17 cellular contexts compared by ENCODE assay signal in the genomic region with DNA sequence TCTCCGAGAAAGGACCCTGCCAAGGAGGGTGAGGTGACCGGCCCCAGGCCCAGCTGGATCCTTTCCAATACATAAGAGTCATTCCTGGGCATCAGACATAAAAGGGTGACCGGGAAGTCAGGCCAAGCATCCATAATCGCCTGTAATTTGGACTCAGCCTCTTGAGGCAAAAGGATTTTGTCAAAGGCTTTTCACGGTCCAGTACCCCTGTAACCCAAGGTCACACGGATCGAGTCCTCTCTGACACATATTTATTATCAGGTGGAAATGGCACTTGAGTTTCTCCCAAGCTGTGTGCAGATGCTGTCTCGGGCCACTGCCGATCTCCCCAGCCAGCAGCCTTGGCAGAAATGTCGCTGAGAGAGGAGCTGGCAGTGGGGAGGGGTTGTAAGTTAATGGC.
DNase-seq lines count a peak whose midpoint lies in the region; ATAC-seq and TF ChIP-seq lines count a peak whose summit lies in the region.
"Had no signal": no experiment of that assay in that cellular context is flagged by ENCODE, and none has a peak within 500 bp of the region (broad histone marks: within the 10 kb centered on the region; RNA-seq: fewer than 3 reads in every experiment).

No MANE protein-coding gene starts in this region.

- H4K91ac ChIP-seq in neuronal stem cell (ENCODE audit: low read depth, low read length, poor library complexity): no peak overlapping the region

- no peak for TF ChIP-seq CTCF in WERI-Rb-1 (IDR thresholded peaks at IDR 0.05; ENCODE audit: low read depth, low read length)

- no peak for ATAC-seq in activated naive CD8-positive, alpha-beta T cell treated with anti-CD3 and anti-CD28 coated beads, Interleukin-2, amount 50 U/mL, for 24 hours
- ATAC-seq: K562, T-cell had no signal

- peak overlapping the region; percentile 30 for H3K18ac ChIP-seq in neuronal stem cell (ENCODE audit: low read length)

- H3K9me3 Mint-ChIP-seq in activated naive CD8-positive, alpha-beta T cell treated with anti-CD3 and anti-CD28 coated beads, Interleukin-2, amount 50 U/mL, for 24 hours: peaks cover 7% of the 10 kb centered on the region

- H3K4me3 ChIP-seq in MG63 (no peak overlapping the region), WERI-Rb-1 (ENCODE audit: low read depth, low read length) (no peak overlapping the region), neuronal stem cell (ENCODE audit: low read length in 2 of 2) (no peak overlapping the region), SJCRH30 (no peak overlapping the region)
- H3K4me3 ChIP-seq: K562 had no signal

- peak; percentile 59 for DNase-seq in MG63
- DNase-seq in NCI-H1105 (lab: John Stamatoyannopoulos, UW): peak; percentile 11
- DNase-seq in WERI-Rb-1: peak; percentile 74
- no peak for DNase-seq in neuronal stem cell (ENCODE audit: low spot score)
- DNase-seq in SJCRH30: no peak
- no peak for DNase-seq in activated naive CD8-positive, alpha-beta T cell treated with anti-CD3 and anti-CD28 coated beads, Interleukin-2, amount 50 U/mL, for 24 hours
- no peak for DNase-seq in ureter (ENCODE audit: low spot score)
- DNase-seq: Calu3; CD4-positive, CD25-positive, alpha-beta regulatory T cell; NCI-H1694 treated with DMSO at 0.1 percent for 48 hours; NCI-H226; NCI-H748 treated with DMSO at 0.1 percent for 48 hours; Right ventricle myocardium superior; SK-N-SH; T-cell had no signal

- no peak overlapping the region for H2BK15ac ChIP-seq in neuronal stem cell (ENCODE audit: low read length)

- no peak overlapping the region for H3K23ac ChIP-seq in neuronal stem cell (ENCODE audit: low read depth, low read length, poor library complexity)

- no peak overlapping the region for H2BK5ac ChIP-seq in neuronal stem cell (ENCODE audit: low read length)

- H3K4ac ChIP-seq in neuronal stem cell (ENCODE audit: low read length): no peak overlapping the region

- WGBS in neuronal stem cell (ENCODE audit: extremely low coverage in 2 of 2, insufficient read length in 2 of 2, insufficient replicate concordance in 1 of 2), 2 donors: no CpG with 5 or more reads among the region's 10 CpGs

- no peak overlapping the region for H2AFZ ChIP-seq in neuronal stem cell (ENCODE audit: low read length)

- H3K4me1 ChIP-seq in neuronal stem cell (ENCODE audit: control insufficient read depth in 2 of 2, insufficient read depth in 1 of 2, low read depth in 1 of 2, low read length in 2 of 2) (peaks cover 3 to 53% of the 10 kb centered on the region in 2 donors), SJCRH30 (peaks cover 21% of the 10 kb centered on the region)

- no peak overlapping the region for H2BK120ac ChIP-seq in neuronal stem cell (ENCODE audit: low read depth, low read length)

- H3K4me2 ChIP-seq in neuronal stem cell (ENCODE audit: insufficient read depth, low read length, poor library complexity, severe bottlenecking): no peak overlapping the region
- H3K4me2 ChIP-seq: SK-N-SH had no signal

- H3K36me3 ChIP-seq in MG63 (no peaks in the 10 kb centered on the region), WERI-Rb-1 (no peaks in the 10 kb centered on the region), neuronal stem cell (replicated peaks in 1 of 2; ENCODE audit: control insufficient read depth in 2 of 2, insufficient read depth in 2 of 2, low read length in 2 of 2) (no peaks in the 10 kb centered on the region), SJCRH30 (no peaks in the 10 kb centered on the region)

- no peak overlapping the region for H3K4me3 Mint-ChIP-seq in activated naive CD8-positive, alpha-beta T cell treated with anti-CD3 and anti-CD28 coated beads, Interleukin-2, amount 50 U/mL, for 24 hours
- H3K4me3 Mint-ChIP-seq: B cell; CD4-positive, CD25-positive, alpha-beta regulatory T cell; T-cell had no signal

- H2AK5ac ChIP-seq in neuronal stem cell (ENCODE audit: low read depth, low read length): peak overlapping the region; percentile 8

- H3K27ac ChIP-seq in WERI-Rb-1: no peak overlapping the region
- H3K27ac ChIP-seq in neuronal stem cell (replicated peaks; ENCODE audit: low read length): no peak overlapping the region
- no peak overlapping the region for H3K27ac ChIP-seq in SJCRH30

- no peaks in the 10 kb centered on the region for H3K27me3 Mint-ChIP-seq in activated naive CD8-positive, alpha-beta T cell treated with anti-CD3 and anti-CD28 coated beads, Interleukin-2, amount 50 U/mL, for 24 hours
- H3K27me3 Mint-ChIP-seq: B cell had no signal

- no peak overlapping the region for H3K27ac Mint-ChIP-seq in activated naive CD8-positive, alpha-beta T cell treated with anti-CD3 and anti-CD28 coated beads, Interleukin-2, amount 50 U/mL, for 24 hours
- H3K27ac Mint-ChIP-seq: B cell, T-cell had no signal

- H2BK12ac ChIP-seq in neuronal stem cell (ENCODE audit: low read length): no peak overlapping the region

- H3K36me3 Mint-ChIP-seq in activated naive CD8-positive, alpha-beta T cell treated with anti-CD3 and anti-CD28 coated beads, Interleukin-2, amount 50 U/mL, for 24 hours (ENCODE audit: low read depth): no peaks in the 10 kb centered on the region
- H3K36me3 Mint-ChIP-seq: CD4-positive, CD25-positive, alpha-beta regulatory T cell; T-cell had no signal

- H3K79me1 ChIP-seq in neuronal stem cell (ENCODE audit: low read depth, low read length): no peaks in the 10 kb centered on the region

- H3K9ac ChIP-seq in neuronal stem cell (ENCODE audit: low read depth, low read length, poor library complexity): no peak overlapping the region
- H3K9ac ChIP-seq: SK-N-SH had no signal

- H3K27me3 ChIP-seq in MG63: no peaks in the 10 kb centered on the region
- peaks cover 14% of the 10 kb centered on the region for H3K27me3 ChIP-seq in WERI-Rb-1 (ENCODE audit: insufficient read depth, low read depth, severe bottlenecking)
- no peaks in the 10 kb centered on the region for H3K27me3 ChIP-seq in neuronal stem cell (ENCODE audit: control insufficient read depth in 3 of 3, insufficient read depth in 3 of 3, low read depth in 1 of 3, low read length in 3 of 3)
- no peaks in the 10 kb centered on the region for H3K27me3 ChIP-seq in SJCRH30

- H3K4me1 Mint-ChIP-seq in activated naive CD8-positive, alpha-beta T cell treated with anti-CD3 and anti-CD28 coated beads, Interleukin-2, amount 50 U/mL, for 24 hours: peaks cover 5% of the 10 kb centered on the region
- H3K4me1 Mint-ChIP-seq: B cell had no signal

- H3K14ac ChIP-seq in neuronal stem cell (ENCODE audit: low read length): no peak overlapping the region

- no peaks in the 10 kb centered on the region for H3K9me3 ChIP-seq in MG63
- H3K9me3 ChIP-seq in WERI-Rb-1 (ENCODE audit: severe bottlenecking): no peaks in the 10 kb centered on the region
- no peaks in the 10 kb centered on the region for H3K9me3 ChIP-seq in neuronal stem cell (replicated peaks in 1 of 2; ENCODE audit: control insufficient read depth in 2 of 2, insufficient read depth in 1 of 2, low read depth in 1 of 2, low read length in 2 of 2)
- H3K9me3 ChIP-seq in SJCRH30 (replicated peaks): no peaks in the 10 kb centered on the region
- H3K9me3 ChIP-seq: SK-N-SH had no signal

- no peak overlapping the region for H4K8ac ChIP-seq in neuronal stem cell (ENCODE audit: low read depth, low read length)

Comparison
In these comparisons a context has a peak if more than half of its experiments do, and no peak if none do; other contexts are left out.
1. DNase-seq: peak in MG63 (single experiment), NCI-H1105 (single experiment) and WERI-Rb-1 (single experiment); none in neuronal stem cell (single experiment), SJCRH30 (0 of 2), activated naive CD8-positive, alpha-beta T cell treated with anti-CD3 and anti-CD28 coated beads, Interleukin-2, amount 50 U/mL, for 24 hours (single experiment) and ureter (single experiment).